Comparison of ENCODE assay signal across 26 cellular contexts in genomic region chr7:154863766-154864530, GRCh38.
"Had no signal": no experiment of that assay in that cellular context is flagged by ENCODE, and none has a peak within 500 bp of the region (broad histone marks: within the 10 kb centered on the region; RNA-seq: fewer than 3 reads in every experiment).

No MANE protein-coding gene starts in this region.

- H3K4me2 ChIP-seq: hepatocyte, smooth muscle cell had no signal

- ATAC-seq: foreskin keratinocyte; gastroesophageal sphincter; heart left ventricle; left lung; naive thymus-derived CD4-positive, alpha-beta T cell; pancreas; right lobe of liver; stimulated activated effector memory CD8-positive, alpha-beta T cell treated with anti-CD3 and anti-CD28 coated beads, Interleukin-12 subunit alpha, Interleukin-12 subunit beta, amount 100 ng/mL, for 72 hours had no signal

- H3K36me3 ChIP-seq: esophagus muscularis mucosa, heart left ventricle, left lung, neutrophil, pancreas, right lobe of liver, stomach, tibial artery had no signal

- H3K27ac ChIP-seq: coronary artery, esophagus muscularis mucosa, foreskin keratinocyte, gastroesophageal sphincter, heart left ventricle, hepatocyte, left lung, neutrophil, pancreas, right lobe of liver, stomach, testis, tibial artery had no signal

- DNase-seq: dermis blood vessel endothelial cell; effector memory CD4-positive, alpha-beta T cell; foreskin keratinocyte; heart left ventricle; kidney; left lung; mesenchymal stem cell; midbrain; naive thymus-derived CD4-positive, alpha-beta T cell; nephron progenitor cell; pancreas; right lobe of liver; stimulated activated CD4-positive, alpha-beta T cell treated with anti-CD3 and anti-CD28 coated beads, Interleukin-12 subunit alpha, Interleukin-12 subunit beta, amount 100 ng/mL, for 4 hours; stimulated activated CD4-positive, alpha-beta T cell treated with anti-CD3 and anti-CD28 coated beads, Interleukin-1b, Interleukin-23, amount 100 ng/mL, for 48 hours; stimulated activated CD4-positive, alpha-beta T cell treated with anti-CD3 and anti-CD28 coated beads, Interleukin-4, amount 100 ng/mL, for 1 hour; stimulated activated naive CD4-positive, alpha-beta T cell treated with Interleukin-2 at 50 U/mL for 16 hours; stomach; testis had no signal

- H2AFZ ChIP-seq: hepatocyte had no signal

- H3K4me3 ChIP-seq: coronary artery, esophagus muscularis mucosa, gastroesophageal sphincter, heart left ventricle, hepatocyte, left lung, pancreas, right lobe of liver, smooth muscle cell, stomach, testis, tibial artery had no signal

- H3K4me1 ChIP-seq: esophagus muscularis mucosa, foreskin keratinocyte, gastroesophageal sphincter, heart left ventricle, left lung, pancreas, right lobe of liver, testis, tibial artery had no signal

- H3K9me3 ChIP-seq: esophagus muscularis mucosa, gastroesophageal sphincter, heart left ventricle, left lung, neutrophil, pancreas, right lobe of liver, stomach, testis, tibial artery had no signal

- H3K27me3 ChIP-seq: foreskin keratinocyte, pancreas, right lobe of liver, testis had no signal
